Comparison of ENCODE assay signal across 9 cellular contexts in genomic region chr6:142013286-142013685, GRCh38.
DNase-seq lines count a peak whose midpoint lies in the region; ATAC-seq, FAIRE-seq and TF ChIP-seq lines count a peak whose summit lies in the region.
"Had no signal": no experiment of that assay in that cellular context is flagged by ENCODE, and none has a peak within 500 bp of the region (broad histone marks: within the 10 kb centered on the region; RNA-seq: fewer than 3 reads in every experiment).

No MANE protein-coding gene starts in this region.

- H3K27ac ChIP-seq in astrocyte (ENCODE audit: low read depth, low read length): peak overlapping the region; percentile 83
- no peak overlapping the region for H3K27ac ChIP-seq in dorsolateral prefrontal cortex
- H3K27ac ChIP-seq: C4-2B had no signal

- no peaks in the 10 kb centered on the region for H3K9me3 ChIP-seq in astrocyte (ENCODE audit: insufficient read depth, low read depth, low read length)

- H2AFZ ChIP-seq in astrocyte (ENCODE audit: low read depth, low read length): no peak overlapping the region

- H3K4me3 Mint-ChIP-seq in activated naive CD4-positive, alpha-beta T cell treated with anti-CD3 and anti-CD28 coated beads, Interleukin-2, amount 50 U/mL, for 24 hours: peak overlapping the region; percentile 31
- H3K4me3 Mint-ChIP-seq in astrocyte (ENCODE audit: unreplicated experiment): peak overlapping the region; percentile 25
- peak overlapping the region; percentile 6 to 66 for H3K4me3 Mint-ChIP-seq in stimulated activated naive CD8-positive, alpha-beta T cell treated with anti-CD3 and anti-CD28 coated beads, Interleukin-15, amount 100 ng/mL, for 72 hours

- no peaks in the 10 kb centered on the region for H3K36me3 Mint-ChIP-seq in activated naive CD4-positive, alpha-beta T cell treated with anti-CD3 and anti-CD28 coated beads, Interleukin-2, amount 50 U/mL, for 24 hours
- no peaks in the 10 kb centered on the region for H3K36me3 Mint-ChIP-seq in astrocyte (ENCODE audit: low read depth, unreplicated experiment)

- peak; percentile 64 for ATAC-seq in HG03103 (IDR thresholded peaks at IDR 0.05; ENCODE audit: low read depth, unreplicated experiment)
- peak; percentile 97 for ATAC-seq in stimulated activated naive CD8-positive, alpha-beta T cell treated with anti-CD3 and anti-CD28 coated beads, Interleukin-15, amount 100 ng/mL, for 72 hours

- H3K4me1 ChIP-seq in astrocyte (ENCODE audit: insufficient read depth, low read length): peaks cover 58% of the 10 kb centered on the region

- no peak for TF ChIP-seq POLR2A in GM12891 (IDR thresholded peaks at IDR 0.05; ENCODE audit: low read depth, low read length)

- intact Hi-C loops in dorsolateral prefrontal cortex (cut with DNase I): no loop called here

- H3K4me3 ChIP-seq in astrocyte (ENCODE audit: insufficient read depth, low read depth, low read length) (no peak overlapping the region), dorsolateral prefrontal cortex (no peak overlapping the region)

- TF ChIP-seq CTCF in astrocyte (IDR thresholded peaks at IDR 0.05; ENCODE audit: insufficient read depth, low read depth, low read length) (no peak), dorsolateral prefrontal cortex (IDR thresholded peaks at IDR 0.05 in 54 of 56, conservative IDR thresholded peaks at IDR 0.05 in 2 of 56; ENCODE audit: low read depth in 1 of 56, partially characterized antibody in 56 of 56) (no peak)

- peaks cover 10% of the 10 kb centered on the region for H3K4me1 Mint-ChIP-seq in activated naive CD4-positive, alpha-beta T cell treated with anti-CD3 and anti-CD28 coated beads, Interleukin-2, amount 50 U/mL, for 24 hours
- peaks cover 45% of the 10 kb centered on the region for H3K4me1 Mint-ChIP-seq in astrocyte (ENCODE audit: low read depth, unreplicated experiment)
- H3K4me1 Mint-ChIP-seq in stimulated activated naive CD8-positive, alpha-beta T cell treated with anti-CD3 and anti-CD28 coated beads, Interleukin-15, amount 100 ng/mL, for 72 hours: peaks cover 29% of the 10 kb centered on the region

- peaks cover 10% of the 10 kb centered on the region for H3K27me3 Mint-ChIP-seq in activated naive CD4-positive, alpha-beta T cell treated with anti-CD3 and anti-CD28 coated beads, Interleukin-2, amount 50 U/mL, for 24 hours
- H3K27me3 Mint-ChIP-seq in astrocyte (ENCODE audit: low read depth, unreplicated experiment): no peaks in the 10 kb centered on the region
- peaks cover 26% of the 10 kb centered on the region for H3K27me3 Mint-ChIP-seq in stimulated activated naive CD8-positive, alpha-beta T cell treated with anti-CD3 and anti-CD28 coated beads, Interleukin-15, amount 100 ng/mL, for 72 hours

- H4K20me1 ChIP-seq in astrocyte (ENCODE audit: insufficient read depth, low read length): no peaks in the 10 kb centered on the region

- no peaks in the 10 kb centered on the region for H3K27me3 ChIP-seq in astrocyte (ENCODE audit: insufficient read depth, low read length)
- H3K27me3 ChIP-seq in dorsolateral prefrontal cortex: no peaks in the 10 kb centered on the region

- DNase-seq in activated naive CD4-positive, alpha-beta T cell treated with anti-CD3 and anti-CD28 coated beads, Interleukin-2, amount 50 U/mL, for 16 hours: no peak
- DNase-seq in astrocyte (ENCODE audit: low read depth): peak; percentile 93
- DNase-seq in stimulated activated naive CD8-positive, alpha-beta T cell treated with anti-CD3 and anti-CD28 coated beads, Interleukin-15, amount 100 ng/mL, for 72 hours: peak; percentile 10 to 19
- no peak for DNase-seq in dorsolateral prefrontal cortex
- no peak for DNase-seq in GM12891 (ENCODE audit: insufficient read length, low spot score)
- DNase-seq in UCSD-AML1 (lab: John Stamatoyannopoulos, UW; ENCODE audit: unreplicated experiment): no peak

- peaks cover 6% of the 10 kb centered on the region for H3K9me3 Mint-ChIP-seq in activated naive CD4-positive, alpha-beta T cell treated with anti-CD3 and anti-CD28 coated beads, Interleukin-2, amount 50 U/mL, for 24 hours
- H3K9me3 Mint-ChIP-seq in astrocyte (ENCODE audit: unreplicated experiment): no peaks in the 10 kb centered on the region
- no peaks in the 10 kb centered on the region for H3K9me3 Mint-ChIP-seq in stimulated activated naive CD8-positive, alpha-beta T cell treated with anti-CD3 and anti-CD28 coated beads, Interleukin-15, amount 100 ng/mL, for 72 hours

- FAIRE-seq in astrocyte (lab: Jason Lieb, UNC): no peak
- no peak for FAIRE-seq in GM12891 (lab: Jason Lieb, UNC)

- H3K79me2 ChIP-seq in astrocyte (ENCODE audit: insufficient read depth, low read length): no peaks in the 10 kb centered on the region

- H3K36me3 ChIP-seq in astrocyte (ENCODE audit: insufficient read depth, low read length): no peaks in the 10 kb centered on the region

- H3K27ac Mint-ChIP-seq in activated naive CD4-positive, alpha-beta T cell treated with anti-CD3 and anti-CD28 coated beads, Interleukin-2, amount 50 U/mL, for 24 hours: peak overlapping the region; percentile 90
- peak overlapping the region; percentile 67 for H3K27ac Mint-ChIP-seq in astrocyte (ENCODE audit: unreplicated experiment)
- H3K27ac Mint-ChIP-seq in stimulated activated naive CD8-positive, alpha-beta T cell treated with anti-CD3 and anti-CD28 coated beads, Interleukin-15, amount 100 ng/mL, for 72 hours: peak overlapping the region in 1 of 2 donors; percentile 89

- H3K9ac ChIP-seq in astrocyte (ENCODE audit: low read length): peak overlapping the region; percentile 50

- peak overlapping the region; percentile 39 for H3K4me2 ChIP-seq in astrocyte (ENCODE audit: low read length)

TF ChIP-seq in GM12891, 5 proteins besides CTCF, POLR2A, EP300 and RAD21:
- TF ChIP-seq SPI1 (IDR thresholded peaks at IDR 0.05; ENCODE audit: low read depth, low read length): no peak
- TF ChIP-seq TAF1 (IDR thresholded peaks at IDR 0.05; ENCODE audit: low read depth, low read length): no peak
- no peak for TF ChIP-seq PAX5 (IDR thresholded peaks at IDR 0.05; ENCODE audit: insufficient read depth, low read length, severe bottlenecking)
- no peak for TF ChIP-seq POLR2AphosphoS5 (IDR thresholded peaks at IDR 0.05; ENCODE audit: low read depth, low read length)
- TF ChIP-seq POU2F2 (IDR thresholded peaks at IDR 0.05; ENCODE audit: low read depth, low read length): no peak

Comparison
In these comparisons a context has a peak if more than half of its experiments do, and no peak if none do; other contexts are left out.
1. DNase-seq: peak in astrocyte (single experiment) and stimulated activated naive CD8-positive, alpha-beta T cell treated with anti-CD3 and anti-CD28 coated beads, Interleukin-15, amount 100 ng/mL, for 72 hours (2 of 2); none in activated naive CD4-positive, alpha-beta T cell treated with anti-CD3 and anti-CD28 coated beads, Interleukin-2, amount 50 U/mL, for 16 hours (single experiment), dorsolateral prefrontal cortex (0 of 10), GM12891 (single experiment) and UCSD-AML1 (single experiment).
2. Peak in every context shown above with its lines, with median percentiles within 50 percentile points of each other: H3K4me3 Mint-ChIP-seq.